ENCODE assay signal across 8 cellular contexts in genomic region chrX:76144901-76145590, GRCh38. TPM values are rescaled to one million over a fixed set of nuclear protein-coding genes. Genes with fewer than 3 reads are reported as not detected.
A peak's percentile ranks its signal among the peaks of the same experiment; 100 is the strongest.
DNase-seq lines count a peak whose midpoint lies in the region; ATAC-seq, FAIRE-seq and TF ChIP-seq lines count a peak whose summit lies in the region.
"Not testable (repeated sequence)": the region's sequence is repeated elsewhere in the genome, so short reads cannot be mapped to it uniquely, and the experiment has no call there.

No MANE protein-coding gene starts in this region.

- in situ Hi-C loops in GM12878 (cut with MboI): loop anchor here (25.0 kb wide), 1 partner anchor 1108 kb away; no protein-coding TSS in a partner anchor
- in situ Hi-C loops in HepG2 (cut with HindIII; ENCODE audit: extremely low pct_ligation_motif_present, low pct_unique_long_range_greater_than_20kb): not testable (repeated sequence)

- POLR2A ChIA-PET in GM12878 (lab: Charles Lee); HepG2 (lab: Yijun Ruan, JAX): not testable (repeated sequence)

- TF ChIP-seq EP300 in GM12878 (IDR thresholded peaks at IDR 0.05; ENCODE audit: borderline replicate concordance in 1 of 2, control insufficient read depth in 1 of 2, low read depth in 2 of 2, low read length in 2 of 2); HepG2 (IDR thresholded peaks at IDR 0.05; ENCODE audit: low read depth in 2 of 2, low read length in 2 of 2); HepG2 (CRISPR knock-in tag; IDR thresholded peaks at IDR 0.05; ENCODE audit: borderline replicate concordance): not testable (repeated sequence)

- RAD21 ChIA-PET in GM12878 (lab: Charles Lee; ENCODE audit: unreplicated experiment): not testable (repeated sequence)

- H3K4me3 ChIP-seq in GM12878; HepG2 (replicated peaks in 1 of 3; ENCODE audit: insufficient read depth in 1 of 3, low read depth in 2 of 3, low read length in 3 of 3); aorta (ENCODE audit: low read length in 2 of 2): not testable (repeated sequence)

- CTCF ChIA-PET in GM12878 (lab: Yijun Ruan, JAX); HepG2 (lab: Yijun Ruan, JAX; ENCODE audit: low intra/inter-chr PET ratio, low total read pairs): not testable (repeated sequence)

- not testable (repeated sequence) for H3K79me2 ChIP-seq in GM12878 (ENCODE audit: control insufficient read depth, insufficient read depth, low read length); HepG2 (ENCODE audit: insufficient read depth, low read length)

- not testable (repeated sequence) for TF ChIP-seq RAD21 in GM12878 (IDR thresholded peaks at IDR 0.05; ENCODE audit: insufficient read depth, low read depth, low read length); HepG2 (CRISPR knock-in tag; IDR thresholded peaks at IDR 0.05)

- not testable (repeated sequence) for H3K27me3 ChIP-seq in GM12878 (replicated peaks in 1 of 2; ENCODE audit: control insufficient read depth in 2 of 2, insufficient read depth in 2 of 2, low read length in 1 of 2); HepG2 (ENCODE audit: control insufficient read depth in 1 of 2, insufficient read depth in 2 of 2, low read length in 2 of 2); aorta (ENCODE audit: control insufficient read depth in 1 of 2, insufficient read depth in 2 of 2, low read length in 1 of 2)

- TF ChIP-seq POLR2A in GM12878 (IDR thresholded peaks at IDR 0.05; ENCODE audit: low read depth, low read length); HepG2 (IDR thresholded peaks at IDR 0.05; ENCODE audit: insufficient read depth in 1 of 2, low read depth in 2 of 2, low read length in 2 of 2): not testable (repeated sequence)

- not testable (repeated sequence) for H2AFZ ChIP-seq in GM12878 (ENCODE audit: control insufficient read depth, low read depth, low read length); HepG2 (ENCODE audit: low read length)

- not testable (repeated sequence) for H3K36me3 ChIP-seq in GM12878 (ENCODE audit: control insufficient read depth in 2 of 2, insufficient read depth in 2 of 2, low read length in 1 of 2); HepG2 (replicated peaks in 1 of 2; ENCODE audit: control insufficient read depth in 1 of 2, insufficient read depth in 2 of 2, low read length in 2 of 2); aorta (ENCODE audit: control insufficient read depth in 1 of 2, insufficient read depth in 2 of 2, low read length in 1 of 2)

- not testable (repeated sequence) for H3K4me1 ChIP-seq in GM12878 (ENCODE audit: control insufficient read depth, insufficient read depth, low read length); HepG2 (ENCODE audit: insufficient read depth, low read length); aorta (ENCODE audit: control insufficient read depth in 1 of 2, insufficient read depth in 2 of 2, low read length in 2 of 2)

- H3K9ac ChIP-seq in GM12878 (ENCODE audit: control insufficient read depth, insufficient read depth, low read length); HepG2 (ENCODE audit: insufficient read depth, low read depth, low read length): not testable (repeated sequence)

- DNase-seq in GM12878 (ENCODE audit: low read depth, low spot score); HepG2 (ENCODE audit: low spot score); aorta: not testable (repeated sequence)

- H3K9me3 ChIP-seq in GM12878 (replicated peaks; ENCODE audit: control insufficient read depth, insufficient read depth, low read length); HepG2 (ENCODE audit: low read length); aorta (ENCODE audit: control insufficient read depth, low read length): not testable (repeated sequence)

- not testable (repeated sequence) for H3K4me2 ChIP-seq in GM12878 (ENCODE audit: control insufficient read depth, insufficient read depth); HepG2 (ENCODE audit: low read depth, low read length)

- not testable (repeated sequence) for TF ChIP-seq CTCF in GM12878 (IDR thresholded peaks at IDR 0.05 in 2 of 3, conservative IDR thresholded peaks at IDR 0.05 in 1 of 3; ENCODE audit: control insufficient read depth in 2 of 3, extremely low read depth in 1 of 3, insufficient read depth in 1 of 3, low read depth in 3 of 3, low read length in 3 of 3); HepG2 (CRISPR knock-in tag; IDR thresholded peaks at IDR 0.05)

- BruUV-seq in GM12878 (replicated peaks; lab: Mats Ljungman, UMichigan); HepG2 (replicated peaks; lab: Mats Ljungman, UMichigan): not testable (repeated sequence)

- H3K27ac ChIP-seq in GM12878 (ENCODE audit: control insufficient read depth, insufficient read depth); HepG2 (ENCODE audit: extremely low read length, insufficient read depth, low read length); aorta (ENCODE audit: low read depth in 1 of 2, low read length in 2 of 2): not testable (repeated sequence)

- SMC1A ChIA-PET in GM12878 (lab: Charles Lee; ENCODE audit: uncharacterized antibody, unreplicated experiment): not testable (repeated sequence)

- FAIRE-seq in GM12878 (lab: Jason Lieb, UNC): peak; percentile 85
- FAIRE-seq in HepG2 (lab: Jason Lieb, UNC): peak; percentile 40

- not testable (repeated sequence) for H4K20me1 ChIP-seq in GM12878 (ENCODE audit: control insufficient read depth, insufficient read depth); HepG2 (ENCODE audit: insufficient read depth, low read length)

- WGBS in GM12878 (ENCODE audit: insufficient coverage, insufficient replicate concordance, low lambda C conversion rate, missing lambda C conversion rate): no CpG with 5 or more reads among the region's 47 CpGs
- WGBS in HepG2 (ENCODE audit: low lambda C conversion rate): no CpG with 5 or more reads among the region's 47 CpGs
- no CpG with 5 or more reads among the region's 47 CpGs for WGBS in aorta, 2 donors

- ATAC-seq in GM18517 (IDR thresholded peaks at IDR 0.05; ENCODE audit: unreplicated experiment): peak; percentile 31
- ATAC-seq in GM19455 (IDR thresholded peaks at IDR 0.05; ENCODE audit: unreplicated experiment): peak; percentile 39
- ATAC-seq in HG02571 (IDR thresholded peaks at IDR 0.05; ENCODE audit: unreplicated experiment): peak; percentile 44
- peak; percentile 36 for ATAC-seq in HG03066 (IDR thresholded peaks at IDR 0.05; ENCODE audit: low read depth, unreplicated experiment)
- ATAC-seq in HG03571 (IDR thresholded peaks at IDR 0.05; ENCODE audit: unreplicated experiment): peak; percentile 45
- ATAC-seq in GM12878: peak; percentile 71
- peak; percentile 69 for ATAC-seq in HepG2
- ATAC-seq in aorta (ENCODE audit: low FRiP score): peak; percentile 90

- intact Hi-C loops in GM12878 (cut with micrococcal nuclease; ENCODE audit: unreplicated experiment): loop anchor here (5.0 kb wide), 2 partner anchors 1108 to 1752 kb away; partner anchors contain the start of genes COX7B and MAGT1
- intact Hi-C loops in HepG2 (cut with micrococcal nuclease; ENCODE audit: unreplicated experiment): loop anchor here (5.0 kb wide), 1 partner anchor 107 kb away; no protein-coding TSS in a partner anchor
- intact Hi-C loops in aorta (cut with DNase I): not testable (repeated sequence)

RNA-seq across cellular contexts. Expression of gene PBDC1, which starts 27.8 kb away (rescaled TPM):
- 5.1 and 7.8 TPM in 2 replicates for total RNA-seq in GM12878 (2013; cell fraction: nucleolus; rRNA removed)
- total RNA-seq in GM12878 (2014; rRNA removed) (8.7 and 12.9 TPM in 2 replicates), GM12878 (2014; rRNA removed; fragmentation: Illumina TruSeq; extraction: Trizol) (20.6 and 24.0 TPM in 2 replicates), GM12878 (2021) (23.3 and 23.7 TPM in 2 replicates), HepG2 (2016; rRNA removed; fragmentation: Illumina TruSeq; extraction: Trizol) (24.7 and 43.4 TPM in 2 replicates), aorta (10 to 100 TPM; 20.0 to 20.7 TPM)
- 24.6 TPM for polyA plus RNA-seq in GM12878 (2011; ENCODE audit: low read depth)
- polyA plus RNA-seq in GM12878 (2011; rRNA removed) (33.4 and 40.2 TPM in 2 replicates), GM12878 (2014; fragmentation: Illumina TruSeq; extraction: Trizol) (59.7 and 71.9 TPM in 2 replicates), GM12878 (2014; fragmentation: Nextera tagmentation; extraction: Ambion mirVana) (100 to 1,000 TPM in 1 of 2 experiments, 10 to 100 TPM in 1; 78.1 to 106 TPM), GM12878 (2014; rRNA removed) (22.3 and 30.9 TPM in 2 replicates), GM12878 (2016; fragmentation: Nextera tagmentation; extraction: Ambion mirVana) (10 to 100 TPM; 47.6 to 50.5 TPM), HepG2 (2011; rRNA removed) (22.2 and 22.8 TPM in 2 replicates), aorta (10 to 100 TPM; 27.4 to 28.8 TPM)
- 25.9 and 28.0 TPM in 2 replicates for polyA plus RNA-seq in GM12878 (2011; cell fraction: cytosol; rRNA removed)
- polyA plus RNA-seq in GM12878 (2011; cell fraction: nucleus; rRNA removed): 12.3 and 14.1 TPM in 2 replicates
- polyA plus RNA-seq in GM12878 (2012): 30.4 and 40.7 TPM in 2 replicates
- 16.5 and 22.0 TPM in 2 replicates for polyA minus RNA-seq in GM12878 (2011; rRNA and poly(A)+ RNA removed)
- 5.1 and 6.8 TPM in 2 replicates for polyA minus RNA-seq in GM12878 (2011; cell fraction: cytosol; rRNA and poly(A)+ RNA removed)
- 3.6 and 7.2 TPM in 2 replicates for polyA minus RNA-seq in GM12878 (2011; cell fraction: nucleus; rRNA and poly(A)+ RNA removed)
- 4.4 and 4.7 TPM in 2 replicates for total RNA-seq in HepG2 (2016; cell fraction: cytosol; rRNA removed; fragmentation: Illumina TruSeq; extraction: Trizol; ENCODE audit: low read depth)
- total RNA-seq in HepG2 (2016; cell fraction: insoluble cytoplasmic fraction; rRNA removed; fragmentation: Illumina TruSeq; extraction: Trizol): 26.3 and 44.5 TPM in 2 replicates
- 7.1 and 7.5 TPM in 2 replicates for total RNA-seq in HepG2 (2016; cell fraction: membrane; rRNA removed; fragmentation: Illumina TruSeq; extraction: Trizol)
- total RNA-seq in HepG2 (2016; cell fraction: nucleus; rRNA removed; fragmentation: Illumina TruSeq; extraction: Trizol): 13.4 and 16.7 TPM in 2 replicates
- polyA plus RNA-seq in HepG2 (2011; cell fraction: cytosol; rRNA removed): 16.4 and 23.1 TPM in 2 replicates
- polyA plus RNA-seq in HepG2 (2011; cell fraction: nucleus; rRNA removed): 6.7 and 9.0 TPM in 2 replicates
- 38.3 and 44.2 TPM in 2 replicates for polyA plus RNA-seq in HepG2 (2012)
- polyA plus RNA-seq in HepG2 (2016; cell fraction: cytosol; fragmentation: Illumina TruSeq; extraction: Trizol; ENCODE audit: low read depth): 6.5 TPM in 2 replicates
- polyA plus RNA-seq in HepG2 (2016; cell fraction: insoluble cytoplasmic fraction; fragmentation: Illumina TruSeq; extraction: Trizol; ENCODE audit: low read depth): 76.8 and 85.6 TPM in 2 replicates
- polyA plus RNA-seq in HepG2 (2016; cell fraction: membrane; fragmentation: Illumina TruSeq; extraction: Trizol; ENCODE audit: low read depth): 7.2 and 10.0 TPM in 2 replicates
- 28.3 and 28.6 TPM in 2 replicates for polyA plus RNA-seq in HepG2 (2016; cell fraction: nucleus; fragmentation: Illumina TruSeq; extraction: Trizol; ENCODE audit: insufficient read depth, low read depth)
- polyA minus RNA-seq in HepG2 (2011; rRNA and poly(A)+ RNA removed; ENCODE audit: low replicate concordance): 20.6 TPM in 1 of 2 replicates, not detected in the other
- 10.9 and 12.7 TPM in 2 replicates for polyA minus RNA-seq in HepG2 (2011; cell fraction: cytosol; rRNA and poly(A)+ RNA removed)
- polyA minus RNA-seq in HepG2 (2011; cell fraction: nucleus; rRNA and poly(A)+ RNA removed): 6.2 and 7.6 TPM in 2 replicates

Comparison
In these comparisons a context has a peak if more than half of its experiments do, and no peak if none do; other contexts are left out.
1. ATAC-seq: peak in every context shown above with its lines; median percentile 90 in aorta; 71 in GM12878; 69 in HepG2; 45 in HG03571; 44 in HG02571; 39 in GM19455; 36 in HG03066; 31 in GM18517.